In the genomic region with DNA sequence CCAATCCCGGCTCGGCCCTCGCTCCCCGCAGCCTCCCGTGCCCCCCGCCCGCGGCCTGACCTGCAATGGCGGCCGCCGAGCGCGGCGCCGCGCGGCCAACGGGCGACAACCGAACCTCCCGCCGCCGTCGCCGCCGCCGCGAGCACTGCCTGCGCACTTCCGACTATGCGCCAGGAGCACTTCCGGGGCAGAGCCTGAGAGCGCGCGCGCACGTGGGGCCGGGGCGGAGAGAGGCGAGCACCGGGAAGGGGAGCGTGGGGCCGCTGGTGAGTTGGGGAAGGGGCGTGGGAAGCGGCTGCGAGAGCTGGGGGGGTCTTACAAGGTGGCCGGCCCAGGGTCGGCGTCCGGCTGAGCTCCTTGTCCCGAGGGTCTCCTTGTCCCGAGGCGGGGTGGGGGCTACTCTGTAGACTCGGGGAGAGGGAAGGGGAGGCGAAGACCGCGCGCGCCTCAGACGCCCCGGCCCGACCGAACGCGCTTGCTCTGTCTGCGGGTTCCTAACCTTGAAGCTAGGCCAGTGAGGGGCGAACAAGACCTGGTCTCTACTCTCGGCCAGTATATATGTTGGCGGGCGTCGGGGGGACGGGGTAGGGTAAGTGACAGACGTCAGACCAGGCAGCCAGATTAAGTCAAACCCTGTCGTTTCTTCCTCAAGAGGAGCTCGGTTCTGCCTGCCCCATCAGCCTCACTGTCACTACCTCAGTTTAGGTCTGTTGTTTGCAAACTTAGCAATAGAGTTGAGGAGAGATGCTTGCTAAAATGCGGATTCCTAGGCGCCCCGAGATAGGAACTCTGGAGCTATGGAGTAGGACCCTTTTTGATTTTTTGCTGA, we compare ENCODE assay signal across 1 cellular context.
TF ChIP-seq lines count a peak whose summit lies in the region.

A gene with protein sequence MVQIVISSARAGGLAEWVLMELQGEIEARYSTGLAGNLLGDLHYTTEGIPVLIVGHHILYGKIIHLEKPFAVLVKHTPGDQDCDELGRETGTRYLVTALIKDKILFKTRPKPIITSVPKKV (minus strand): TSS at position 165 of the 829 bp plus-strand sequence. CDS start 11,130 bp downstream, outside the sequence.
A gene (plus strand): TSS at position 226 of the 829 bp plus-strand sequence. CDS start 811 bp downstream, outside the sequence.

TF ChIP-seq in HepG2, 621 proteins besides CTCF, POLR2A, EP300 and RAD21 (continued from another document and continues in another):
- TF ChIP-seq ZSCAN29 (CRISPR knock-in tag; conservative IDR thresholded peaks at IDR 0.05) (peak; percentile 28; the same call in 1 of the 2 replicates), ZNF10 (CRISPR knock-in tag; IDR thresholded peaks at IDR 0.05; ENCODE audit: borderline replicate concordance, low read depth) (no peak), ASH2L (IDR thresholded peaks at IDR 0.05; ENCODE audit: insufficient read length, low read depth, low read length) (peak; percentile 98), KLF11 (CRISPR knock-in tag; IDR thresholded peaks at IDR 0.05) (no peak), YEATS2 (CRISPR knock-in tag; IDR thresholded peaks at IDR 0.05; ENCODE audit: borderline replicate concordance) (peak; percentile 10; the same call in 1 of the 2 replicates), AGO2 (optimal IDR thresholded peaks at IDR 0.05; ENCODE audit: low read depth, low read length) (peak; percentile 84), BRCA1 (CRISPR knock-in tag; IDR thresholded peaks at IDR 0.05) (peak; percentile 82; the same call in 1 of the 2 replicates), HDAC1 (CRISPR knock-in tag; IDR thresholded peaks at IDR 0.05) (peak; percentile 96), ZFYVE20 (CRISPR knock-in tag; IDR thresholded peaks at IDR 0.05; ENCODE audit: borderline replicate concordance, low read depth) (no peak), XBP1 (CRISPR knock-in tag; IDR thresholded peaks at IDR 0.05) (no peak), ZFP36 (IDR thresholded peaks at IDR 0.05; ENCODE audit: borderline replicate concordance, low read depth, low read length, partially characterized antibody) (no peak), HNRNPUL1 (IDR thresholded peaks at IDR 0.05; ENCODE audit: low read depth, low read length) (no peak), SP4 (CRISPR knock-in tag; IDR thresholded peaks at IDR 0.05) (peak; percentile 83), SRSF9 (IDR thresholded peaks at IDR 0.05; ENCODE audit: borderline replicate concordance, insufficient read depth, low read depth, low read length, poor library complexity, severe bottlenecking) (no peak), ZNF496 (CRISPR knock-in tag; IDR thresholded peaks at IDR 0.05; ENCODE audit: insufficient replicate concordance) (no peak), HOXA7 (CRISPR knock-in tag; IDR thresholded peaks at IDR 0.05) (no peak), DNMT3B (CRISPR knock-in tag; conservative IDR thresholded peaks at IDR 0.05) (no peak), NR2F2 (IDR thresholded peaks at IDR 0.05; ENCODE audit: borderline replicate concordance, low read depth) (peak; percentile 30; the same call in 1 of the 2 replicates), KDM1A (CRISPR knock-in tag; IDR thresholded peaks at IDR 0.05) (no peak), TMF1 (CRISPR knock-in tag; IDR thresholded peaks at IDR 0.05; ENCODE audit: low read depth) (peak; percentile 90; the same call in 1 of the 2 replicates), CBX5 (CRISPR knock-in tag; IDR thresholded peaks at IDR 0.05; ENCODE audit: borderline replicate concordance) (no peak; the same call in 1 of the 2 replicates), HNF4A (CRISPR knock-in tag; IDR thresholded peaks at IDR 0.05) (0 out of 2 replicates have a peak, but pooled peaks have one; percentile 14), ZNF224 (CRISPR knock-in tag; IDR thresholded peaks at IDR 0.05) (no peak), DNMT1 (CRISPR knock-in tag; IDR thresholded peaks at IDR 0.05) (peak; percentile 87; the same call in 1 of the 2 replicates), SMARCE1 (IDR thresholded peaks at IDR 0.05; ENCODE audit: borderline replicate concordance) (no peak), FOXJ3 (CRISPR knock-in tag; IDR thresholded peaks at IDR 0.05; ENCODE audit: borderline replicate concordance) (no peak), GFI1 (CRISPR knock-in tag; IDR thresholded peaks at IDR 0.05; ENCODE audit: borderline replicate concordance) (no peak), ZNF577 (CRISPR knock-in tag; IDR thresholded peaks at IDR 0.05; ENCODE audit: borderline replicate concordance, low read depth) (no peak), U2AF1 (optimal IDR thresholded peaks at IDR 0.05; ENCODE audit: low read depth, low read length) (no peak), REXO4 (CRISPR knock-in tag; IDR thresholded peaks at IDR 0.05; ENCODE audit: borderline replicate concordance) (no peak), ZBTB3 (CRISPR knock-in tag; IDR thresholded peaks at IDR 0.05; ENCODE audit: borderline replicate concordance, low read depth) (no peak), MTF1 (CRISPR knock-in tag; IDR thresholded peaks at IDR 0.05) (no peak; the same call in 1 of the 2 replicates), NKX3-1 (CRISPR knock-in tag; IDR thresholded peaks at IDR 0.05) (peak; percentile 62; the same call in 1 of the 2 replicates), RFX1 (IDR thresholded peaks at IDR 0.05) (no peak)
- TF ChIP-seq, protein P1, sequence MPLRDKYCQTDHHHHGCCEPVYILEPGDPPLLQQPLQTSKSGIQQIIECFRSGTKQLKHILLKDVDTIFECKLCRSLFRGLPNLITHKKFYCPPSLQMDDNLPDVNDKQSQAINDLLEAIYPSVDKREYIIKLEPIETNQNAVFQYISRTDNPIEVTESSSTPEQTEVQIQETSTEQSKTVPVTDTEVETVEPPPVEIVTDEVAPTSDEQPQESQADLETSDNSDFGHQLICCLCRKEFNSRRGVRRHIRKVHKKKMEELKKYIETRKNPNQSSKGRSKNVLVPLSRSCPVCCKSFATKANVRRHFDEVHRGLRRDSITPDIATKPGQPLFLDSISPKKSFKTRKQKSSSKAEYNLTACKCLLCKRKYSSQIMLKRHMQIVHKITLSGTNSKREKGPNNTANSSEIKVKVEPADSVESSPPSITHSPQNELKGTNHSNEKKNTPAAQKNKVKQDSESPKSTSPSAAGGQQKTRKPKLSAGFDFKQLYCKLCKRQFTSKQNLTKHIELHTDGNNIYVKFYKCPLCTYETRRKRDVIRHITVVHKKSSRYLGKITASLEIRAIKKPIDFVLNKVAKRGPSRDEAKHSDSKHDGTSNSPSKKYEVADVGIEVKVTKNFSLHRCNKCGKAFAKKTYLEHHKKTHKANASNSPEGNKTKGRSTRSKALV (CRISPR knock-in tag; IDR thresholded peaks at IDR 0.05): peak; percentile 49
- TF ChIP-seq, protein P2, sequence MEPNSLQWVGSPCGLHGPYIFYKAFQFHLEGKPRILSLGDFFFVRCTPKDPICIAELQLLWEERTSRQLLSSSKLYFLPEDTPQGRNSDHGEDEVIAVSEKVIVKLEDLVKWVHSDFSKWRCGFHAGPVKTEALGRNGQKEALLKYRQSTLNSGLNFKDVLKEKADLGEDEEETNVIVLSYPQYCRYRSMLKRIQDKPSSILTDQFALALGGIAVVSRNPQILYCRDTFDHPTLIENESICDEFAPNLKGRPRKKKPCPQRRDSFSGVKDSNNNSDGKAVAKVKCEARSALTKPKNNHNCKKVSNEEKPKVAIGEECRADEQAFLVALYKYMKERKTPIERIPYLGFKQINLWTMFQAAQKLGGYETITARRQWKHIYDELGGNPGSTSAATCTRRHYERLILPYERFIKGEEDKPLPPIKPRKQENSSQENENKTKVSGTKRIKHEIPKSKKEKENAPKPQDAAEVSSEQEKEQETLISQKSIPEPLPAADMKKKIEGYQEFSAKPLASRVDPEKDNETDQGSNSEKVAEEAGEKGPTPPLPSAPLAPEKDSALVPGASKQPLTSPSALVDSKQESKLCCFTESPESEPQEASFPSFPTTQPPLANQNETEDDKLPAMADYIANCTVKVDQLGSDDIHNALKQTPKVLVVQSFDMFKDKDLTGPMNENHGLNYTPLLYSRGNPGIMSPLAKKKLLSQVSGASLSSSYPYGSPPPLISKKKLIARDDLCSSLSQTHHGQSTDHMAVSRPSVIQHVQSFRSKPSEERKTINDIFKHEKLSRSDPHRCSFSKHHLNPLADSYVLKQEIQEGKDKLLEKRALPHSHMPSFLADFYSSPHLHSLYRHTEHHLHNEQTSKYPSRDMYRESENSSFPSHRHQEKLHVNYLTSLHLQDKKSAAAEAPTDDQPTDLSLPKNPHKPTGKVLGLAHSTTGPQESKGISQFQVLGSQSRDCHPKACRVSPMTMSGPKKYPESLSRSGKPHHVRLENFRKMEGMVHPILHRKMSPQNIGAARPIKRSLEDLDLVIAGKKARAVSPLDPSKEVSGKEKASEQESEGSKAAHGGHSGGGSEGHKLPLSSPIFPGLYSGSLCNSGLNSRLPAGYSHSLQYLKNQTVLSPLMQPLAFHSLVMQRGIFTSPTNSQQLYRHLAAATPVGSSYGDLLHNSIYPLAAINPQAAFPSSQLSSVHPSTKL (CRISPR knock-in tag; IDR thresholded peaks at IDR 0.05): 0 out of 2 replicates have a peak, but pooled peaks have one; percentile 7
- TF ChIP-seq, protein P3, sequence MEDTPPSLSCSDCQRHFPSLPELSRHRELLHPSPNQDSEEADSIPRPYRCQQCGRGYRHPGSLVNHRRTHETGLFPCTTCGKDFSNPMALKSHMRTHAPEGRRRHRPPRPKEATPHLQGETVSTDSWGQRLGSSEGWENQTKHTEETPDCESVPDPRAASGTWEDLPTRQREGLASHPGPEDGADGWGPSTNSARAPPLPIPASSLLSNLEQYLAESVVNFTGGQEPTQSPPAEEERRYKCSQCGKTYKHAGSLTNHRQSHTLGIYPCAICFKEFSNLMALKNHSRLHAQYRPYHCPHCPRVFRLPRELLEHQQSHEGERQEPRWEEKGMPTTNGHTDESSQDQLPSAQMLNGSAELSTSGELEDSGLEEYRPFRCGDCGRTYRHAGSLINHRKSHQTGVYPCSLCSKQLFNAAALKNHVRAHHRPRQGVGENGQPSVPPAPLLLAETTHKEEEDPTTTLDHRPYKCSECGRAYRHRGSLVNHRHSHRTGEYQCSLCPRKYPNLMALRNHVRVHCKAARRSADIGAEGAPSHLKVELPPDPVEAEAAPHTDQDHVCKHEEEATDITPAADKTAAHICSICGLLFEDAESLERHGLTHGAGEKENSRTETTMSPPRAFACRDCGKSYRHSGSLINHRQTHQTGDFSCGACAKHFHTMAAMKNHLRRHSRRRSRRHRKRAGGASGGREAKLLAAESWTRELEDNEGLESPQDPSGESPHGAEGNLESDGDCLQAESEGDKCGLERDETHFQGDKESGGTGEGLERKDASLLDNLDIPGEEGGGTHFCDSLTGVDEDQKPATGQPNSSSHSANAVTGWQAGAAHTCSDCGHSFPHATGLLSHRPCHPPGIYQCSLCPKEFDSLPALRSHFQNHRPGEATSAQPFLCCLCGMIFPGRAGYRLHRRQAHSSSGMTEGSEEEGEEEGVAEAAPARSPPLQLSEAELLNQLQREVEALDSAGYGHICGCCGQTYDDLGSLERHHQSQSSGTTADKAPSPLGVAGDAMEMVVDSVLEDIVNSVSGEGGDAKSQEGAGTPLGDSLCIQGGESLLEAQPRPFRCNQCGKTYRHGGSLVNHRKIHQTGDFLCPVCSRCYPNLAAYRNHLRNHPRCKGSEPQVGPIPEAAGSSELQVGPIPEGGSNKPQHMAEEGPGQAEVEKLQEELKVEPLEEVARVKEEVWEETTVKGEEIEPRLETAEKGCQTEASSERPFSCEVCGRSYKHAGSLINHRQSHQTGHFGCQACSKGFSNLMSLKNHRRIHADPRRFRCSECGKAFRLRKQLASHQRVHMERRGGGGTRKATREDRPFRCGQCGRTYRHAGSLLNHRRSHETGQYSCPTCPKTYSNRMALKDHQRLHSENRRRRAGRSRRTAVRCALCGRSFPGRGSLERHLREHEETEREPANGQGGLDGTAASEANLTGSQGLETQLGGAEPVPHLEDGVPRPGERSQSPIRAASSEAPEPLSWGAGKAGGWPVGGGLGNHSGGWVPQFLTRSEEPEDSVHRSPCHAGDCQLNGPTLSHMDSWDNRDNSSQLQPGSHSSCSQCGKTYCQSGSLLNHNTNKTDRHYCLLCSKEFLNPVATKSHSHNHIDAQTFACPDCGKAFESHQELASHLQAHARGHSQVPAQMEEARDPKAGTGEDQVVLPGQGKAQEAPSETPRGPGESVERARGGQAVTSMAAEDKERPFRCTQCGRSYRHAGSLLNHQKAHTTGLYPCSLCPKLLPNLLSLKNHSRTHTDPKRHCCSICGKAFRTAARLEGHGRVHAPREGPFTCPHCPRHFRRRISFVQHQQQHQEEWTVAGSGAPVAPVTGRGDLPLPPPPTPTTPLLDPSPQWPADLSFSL (CRISPR knock-in tag; IDR thresholded peaks at IDR 0.05): no peak
- TF ChIP-seq, protein P4, sequence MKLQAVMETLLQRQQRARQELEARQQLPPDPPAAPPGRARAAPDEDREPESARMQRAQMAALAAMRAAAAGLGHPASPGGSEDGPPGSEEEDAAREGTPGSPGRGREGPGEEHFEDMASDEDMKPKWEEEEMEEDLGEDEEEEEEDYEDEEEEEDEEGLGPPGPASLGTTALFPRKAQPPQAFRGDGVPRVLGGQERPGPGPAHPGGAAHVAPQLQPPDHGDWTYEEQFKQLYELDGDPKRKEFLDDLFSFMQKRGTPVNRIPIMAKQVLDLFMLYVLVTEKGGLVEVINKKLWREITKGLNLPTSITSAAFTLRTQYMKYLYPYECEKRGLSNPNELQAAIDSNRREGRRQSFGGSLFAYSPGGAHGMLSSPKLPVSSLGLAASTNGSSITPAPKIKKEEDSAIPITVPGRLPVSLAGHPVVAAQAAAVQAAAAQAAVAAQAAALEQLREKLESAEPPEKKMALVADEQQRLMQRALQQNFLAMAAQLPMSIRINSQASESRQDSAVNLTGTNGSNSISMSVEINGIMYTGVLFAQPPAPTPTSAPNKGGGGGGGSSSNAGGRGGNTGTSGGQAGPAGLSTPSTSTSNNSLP (IDR thresholded peaks at IDR 0.05; ENCODE audit: low read depth, low read length): 0 out of 2 replicates have a peak, but pooled peaks have one; percentile 12
- TF ChIP-seq, protein P5, sequence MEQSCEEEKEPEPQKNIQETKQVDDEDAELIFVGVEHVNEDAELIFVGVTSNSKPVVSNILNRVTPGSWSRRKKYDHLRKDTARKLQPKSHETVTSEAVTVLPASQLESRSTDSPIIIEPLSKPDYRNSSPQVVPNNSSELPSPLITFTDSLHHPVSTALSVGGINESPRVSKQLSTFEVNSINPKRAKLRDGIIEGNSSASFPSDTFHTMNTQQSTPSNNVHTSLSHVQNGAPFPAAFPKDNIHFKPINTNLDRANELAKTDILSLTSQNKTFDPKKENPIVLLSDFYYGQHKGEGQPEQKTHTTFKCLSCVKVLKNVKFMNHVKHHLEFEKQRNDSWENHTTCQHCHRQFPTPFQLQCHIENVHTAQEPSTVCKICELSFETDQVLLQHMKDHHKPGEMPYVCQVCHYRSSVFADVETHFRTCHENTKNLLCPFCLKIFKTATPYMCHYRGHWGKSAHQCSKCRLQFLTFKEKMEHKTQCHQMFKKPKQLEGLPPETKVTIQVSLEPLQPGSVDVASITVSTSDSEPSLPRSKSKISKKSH (CRISPR knock-in tag; IDR thresholded peaks at IDR 0.05; ENCODE audit: borderline replicate concordance): peak; percentile 33; the same call in 1 of the 2 replicates
- TF ChIP-seq, protein P6, sequence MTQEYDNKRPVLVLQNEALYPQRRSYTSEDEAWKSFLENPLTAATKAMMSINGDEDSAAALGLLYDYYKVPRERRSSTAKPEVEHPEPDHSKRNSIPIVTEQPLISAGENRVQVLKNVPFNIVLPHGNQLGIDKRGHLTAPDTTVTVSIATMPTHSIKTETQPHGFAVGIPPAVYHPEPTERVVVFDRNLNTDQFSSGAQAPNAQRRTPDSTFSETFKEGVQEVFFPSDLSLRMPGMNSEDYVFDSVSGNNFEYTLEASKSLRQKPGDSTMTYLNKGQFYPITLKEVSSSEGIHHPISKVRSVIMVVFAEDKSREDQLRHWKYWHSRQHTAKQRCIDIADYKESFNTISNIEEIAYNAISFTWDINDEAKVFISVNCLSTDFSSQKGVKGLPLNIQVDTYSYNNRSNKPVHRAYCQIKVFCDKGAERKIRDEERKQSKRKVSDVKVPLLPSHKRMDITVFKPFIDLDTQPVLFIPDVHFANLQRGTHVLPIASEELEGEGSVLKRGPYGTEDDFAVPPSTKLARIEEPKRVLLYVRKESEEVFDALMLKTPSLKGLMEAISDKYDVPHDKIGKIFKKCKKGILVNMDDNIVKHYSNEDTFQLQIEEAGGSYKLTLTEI (CRISPR knock-in tag; conservative IDR thresholded peaks at IDR 0.05): no peak
